In the genomic region with DNA sequence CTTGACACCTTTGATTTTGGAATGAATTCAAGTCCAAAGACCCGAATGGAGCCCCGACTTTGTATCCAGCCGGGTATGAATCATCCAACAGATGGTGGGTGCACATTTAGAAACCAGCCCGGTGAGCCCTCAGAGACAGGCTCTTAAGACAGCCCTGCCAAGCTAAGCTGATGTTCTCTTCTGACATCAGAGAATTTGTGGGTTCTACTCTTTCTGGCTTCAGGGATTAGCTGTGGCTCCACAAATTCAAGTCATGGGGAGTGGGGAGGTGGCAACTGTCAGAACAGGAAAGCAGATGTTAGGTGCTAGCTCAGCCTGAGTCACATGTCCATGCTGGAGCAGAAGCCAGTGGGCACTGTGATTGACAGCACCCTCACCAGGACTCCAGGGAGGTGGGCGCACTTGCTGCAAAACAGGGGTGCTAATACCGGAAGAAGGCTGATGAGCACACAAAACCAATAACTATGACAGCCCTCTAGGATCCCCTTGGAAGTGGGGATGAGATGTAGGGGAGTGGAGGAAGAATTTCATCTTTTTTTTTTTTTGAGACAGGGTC, we compare ENCODE assay signal across 22 cellular contexts. TPM values are rescaled to one million over a fixed set of nuclear protein-coding genes. Genes with fewer than 3 reads are reported as not detected.
A peak's percentile ranks its signal among the peaks of the same experiment; 100 is the strongest.
DNase-seq lines count a peak whose midpoint lies in the region; ATAC-seq, FAIRE-seq and TF ChIP-seq lines count a peak whose summit lies in the region.
"Had no signal": no experiment of that assay in that cellular context is flagged by ENCODE, and none has a peak within 500 bp of the region (broad histone marks: within the 10 kb centered on the region; RNA-seq: fewer than 3 reads in every experiment).

No MANE protein-coding gene starts in this region.

- no peak for DNase-seq in HTR-8/SVneo (ENCODE audit: insufficient read length, low spot score)
- DNase-seq in NCI-H2171 (lab: John Stamatoyannopoulos, UW): peak; percentile 32
- no peak for DNase-seq in K562 (ENCODE audit: extremely low read depth in 1 of 4, low spot score in 3 of 4)
- peak; percentile 88 for DNase-seq in myocyte (ENCODE audit: low read depth)
- no peak for DNase-seq in NCI-H2227 (lab: John Stamatoyannopoulos, UW; ENCODE audit: unreplicated experiment)
- no peak for DNase-seq in OCI-M1 (lab: John Stamatoyannopoulos, UW)
- no peak for DNase-seq in A172 (ENCODE audit: low spot score)
- no peak for DNase-seq in SKM-1 treated with dmso at 0.1 percent for 144 hours (lab: John Stamatoyannopoulos, UW; ENCODE audit: unreplicated experiment)
- DNase-seq: BE2C; CD4-positive, CD25-positive, alpha-beta regulatory T cell; COR-L47; DMS153; NCI-H1092 treated with DMSO at 0.1 percent for 48 hours; NCI-H1436 treated with DMSO at 0.1 percent for 48 hours; NCI-H1930; NCI-H345; NCI-H774; Right ventricle myocardium superior; SW 1271 had no signal

- TF ChIP-seq POLR2A in K562 (conservative IDR thresholded peaks at IDR 0.05): no peak

- H3K9me3 ChIP-seq in K562 (replicated peaks; ENCODE audit: control insufficient read depth, insufficient read depth, low read depth, low read length): no peaks in the 10 kb centered on the region

- CTCF ChIA-PET in K562 (lab: Yijun Ruan, JAX; ENCODE audit: low intra/inter-chr PET ratio): no interaction called here

- POLR2A ChIA-PET in K562 (lab: Yijun Ruan, JAX): interaction anchor here (0.6 kb wide), 1 partner anchor 178 kb away, joined by 3 read pairs; no protein-coding TSS in a partner anchor

- TF ChIP-seq EP300 in K562 (IDR thresholded peaks at IDR 0.05; ENCODE audit: low read length): no peak

- TF ChIP-seq CTCF in K562 (IDR thresholded peaks at IDR 0.05 in 2 of 3, conservative IDR thresholded peaks at IDR 0.05 in 1 of 3; ENCODE audit: insufficient read depth in 2 of 3, low read depth in 1 of 3, low read length in 3 of 3): no peak

- no peak overlapping the region for H3K9ac ChIP-seq in K562 (ENCODE audit: insufficient read depth in 1 of 2, low read depth in 2 of 2, low read length in 2 of 2)

- H3K4me3 ChIP-seq in K562: no peak overlapping the region
- H3K4me3 ChIP-seq: GM23338 had no signal

- in situ Hi-C loops in K562 (cut with MboI): no loop called here

- no peak for ATAC-seq in K562
- ATAC-seq: GM23338, HCT116 had no signal

- peaks cover 0 to 11% of the 10 kb centered on the region in 2 experiments; a peak in 2 of 5 replicates for H3K4me1 ChIP-seq in K562 (replicated peaks in 1 of 2; ENCODE audit: control insufficient read depth in 2 of 2, insufficient read depth in 2 of 2, low read length in 2 of 2)
- H3K4me1 ChIP-seq: BE2C had no signal

- intact Hi-C loops in K562 (cut with micrococcal nuclease): no loop called here

- no peaks in the 10 kb centered on the region for H3K36me3 ChIP-seq in K562 (ENCODE audit: control insufficient read depth, insufficient read depth, low read length)
- H3K36me3 ChIP-seq: BE2C had no signal

- H3K27ac ChIP-seq in K562 (ENCODE audit: extremely low read depth, low read depth, low read length): no peak overlapping the region

- H3K27me3 ChIP-seq in K562 (ENCODE audit: control insufficient read depth in 2 of 2, insufficient read depth in 2 of 2, low read length in 2 of 2): peaks cover 16 to 47% of the 10 kb centered on the region in 2 experiments; a peak in 4 of 5 replicates

- no peak overlapping the region for H3K4me2 ChIP-seq in K562 (ENCODE audit: insufficient read depth, low read length)
- H3K4me2 ChIP-seq: GM23338 had no signal

- FAIRE-seq in HTR-8/SVneo (lab: Jason Lieb, UNC): peak; percentile 20
- FAIRE-seq in K562 (lab: Jason Lieb, UNC): no peak
- FAIRE-seq: GM18507 had no signal

- H3K9me1 ChIP-seq in K562 (ENCODE audit: control insufficient read depth, insufficient read depth, low read length): no peaks in the 10 kb centered on the region

- H4K20me1 ChIP-seq in K562 (replicated peaks; ENCODE audit: control insufficient read depth, insufficient read depth, low read length): no peaks in the 10 kb centered on the region; the same call in 1 of the 2 replicates

- H3K79me2 ChIP-seq in K562 (ENCODE audit: control insufficient read depth, insufficient read depth, low read length): no peaks in the 10 kb centered on the region

- no peak overlapping the region for H2AFZ ChIP-seq in K562 (ENCODE audit: low read depth, low read length)
- H2AFZ ChIP-seq: GM23338 had no signal

- 3% methylated on average over 6 of the region's 6 CpGs for WGBS in K562 (ENCODE audit: insufficient coverage, low coverage, missing lambda C conversion rate)

- TF ChIP-seq RAD21 in K562 (CRISPR knock-in tag; conservative IDR thresholded peaks at IDR 0.05 in 1 of 2, IDR thresholded peaks at IDR 0.05 in 1 of 2): no peak

- BruUV-seq in K562 (replicated peaks; lab: Mats Ljungman, UMichigan): no TSS peak

RNA-seq across cellular contexts. Expression of a gene that starts 31.4 kb away (rescaled TPM):
- 16.9 and 49.3 TPM in 2 replicates for total RNA-seq in K562 (2011; cell fraction: chromatin; rRNA removed; ENCODE audit: low replicate concordance)
- 28.8 and 34.7 TPM in 2 replicates for total RNA-seq in K562 (2011; cell fraction: nucleolus; rRNA removed)
- 27.6 and 29.6 TPM in 2 replicates for total RNA-seq in K562 (2011; cell fraction: nucleoplasm; rRNA removed)
- total RNA-seq in K562 (2014; rRNA removed) (9.1 and 14.0 TPM in 2 replicates), K562 (2014; rRNA removed; fragmentation: Illumina TruSeq; extraction: Trizol) (2.0 and 2.4 TPM in 2 replicates), K562 (2015; rRNA removed; fragmentation: Illumina TruSeq; extraction: Trizol) (4.5 and 10.6 TPM in 2 replicates), K562 (2021) (8.9 and 9.5 TPM in 2 replicates), myocyte (21.4 and 26.0 TPM in 2 replicates)
- polyA plus RNA-seq in K562 (2011; rRNA removed) (3.8 and 8.4 TPM in 2 replicates), K562 (2014; fragmentation: Illumina TruSeq; extraction: Trizol) (4.3 and 6.5 TPM in 2 replicates), K562 (2014; fragmentation: Nextera tagmentation; extraction: Ambion mirVana) (1 to 10 TPM in 1 of 2 experiments, under 1 TPM in 1; 0.63 to 1.0 TPM), K562 (2014; rRNA removed) (7.3 and 8.0 TPM in 2 replicates)
- polyA plus RNA-seq in K562 (2011; cell fraction: cytosol; rRNA removed): 7.0 and 11.0 TPM in 2 replicates
- polyA plus RNA-seq in K562 (2011; cell fraction: nucleus; rRNA removed): 19.7 and 30.0 TPM in 2 replicates
- 6.2 and 10.6 TPM in 2 replicates for polyA plus RNA-seq in K562 (2012)
- polyA minus RNA-seq in K562 (2011; rRNA and poly(A)+ RNA removed): 6.2 and 7.9 TPM in 2 replicates
- polyA minus RNA-seq in K562 (2011; cell fraction: cytosol; rRNA and poly(A)+ RNA removed): 8.8 and 29.4 TPM in 2 replicates
- 9.4 and 10.1 TPM in 2 replicates for polyA minus RNA-seq in K562 (2011; cell fraction: nucleus; rRNA and poly(A)+ RNA removed)
- polyA plus RNA-seq in myocyte (2012): 27.3 TPM
- 49.0 and 51.0 TPM in 2 replicates for total RNA-seq in A172 (2014; rRNA removed; shearing (Covaris generic))

RNA-seq across cellular contexts. Expression of a gene that starts 40.3 kb away (rescaled TPM):
- 0.62 and 2.3 TPM in 2 replicates for total RNA-seq in K562 (2011; cell fraction: chromatin; rRNA removed; ENCODE audit: low replicate concordance)
- 0.79 and 2.2 TPM in 2 replicates for total RNA-seq in K562 (2011; cell fraction: nucleolus; rRNA removed)
- 0.44 and 1.2 TPM in 2 replicates for total RNA-seq in K562 (2011; cell fraction: nucleoplasm; rRNA removed)
- total RNA-seq in K562 (2014; rRNA removed): 0.32 TPM in 1 of 2 replicates, not detected in the other
- total RNA-seq in K562 (2014; rRNA removed; fragmentation: Illumina TruSeq; extraction: Trizol): 0.10 and 0.18 TPM in 2 replicates
- 0.14 and 0.23 TPM in 2 replicates for total RNA-seq in K562 (2015; rRNA removed; fragmentation: Illumina TruSeq; extraction: Trizol)
- 0.40 and 0.47 TPM in 2 replicates for total RNA-seq in K562 (2021)
- 0.22 and 1.1 TPM in 2 replicates for polyA plus RNA-seq in K562 (2011; rRNA removed)
- 1.3 and 3.2 TPM in 2 replicates for polyA plus RNA-seq in K562 (2011; cell fraction: cytosol; rRNA removed)
- polyA plus RNA-seq in K562 (2011; cell fraction: nucleus; rRNA removed): 1.1 and 1.2 TPM in 2 replicates
- 0.73 and 2.3 TPM in 2 replicates for polyA plus RNA-seq in K562 (2012)
- 2.1 and 2.6 TPM in 2 replicates for polyA plus RNA-seq in K562 (2014; fragmentation: Illumina TruSeq; extraction: Trizol)
- under 1 TPM; 0.59 to 0.81 TPM for polyA plus RNA-seq in K562 (2014; fragmentation: Nextera tagmentation; extraction: Ambion mirVana)
- 0.09 and 0.49 TPM in 2 replicates for polyA plus RNA-seq in K562 (2014; rRNA removed)
- polyA minus RNA-seq in K562 (2011; rRNA and poly(A)+ RNA removed): 0.32 and 0.60 TPM in 2 replicates
- 0.64 and 2.3 TPM in 2 replicates for polyA minus RNA-seq in K562 (2011; cell fraction: cytosol; rRNA and poly(A)+ RNA removed)
- 1.1 and 3.0 TPM in 2 replicates for polyA minus RNA-seq in K562 (2011; cell fraction: nucleus; rRNA and poly(A)+ RNA removed)
- total RNA-seq in myocyte: not detected in 2 replicates
- polyA plus RNA-seq in myocyte (2012): 0.58 TPM
- total RNA-seq in A172 (2014; rRNA removed; shearing (Covaris generic)): 5.2 and 6.6 TPM in 2 replicates
- total RNA-seq: CD4-positive, CD25-positive, alpha-beta regulatory T cell; Right ventricle myocardium superior had no signal
- polyA plus RNA-seq: CD4-positive, CD25-positive, alpha-beta regulatory T cell had no signal

RNA-seq across cellular contexts. Expression of a gene that starts 58.5 kb away (rescaled TPM):
- total RNA-seq in K562 (2011; cell fraction: chromatin; rRNA removed; ENCODE audit: low replicate concordance): 59.4 and 90.8 TPM in 2 replicates
- total RNA-seq in K562 (2011; cell fraction: nucleolus; rRNA removed): 82.5 and 90.0 TPM in 2 replicates
- 74.9 and 93.1 TPM in 2 replicates for total RNA-seq in K562 (2011; cell fraction: nucleoplasm; rRNA removed)
- total RNA-seq in K562 (2014; rRNA removed) (99.4 and 102 TPM in 2 replicates), K562 (2014; rRNA removed; fragmentation: Illumina TruSeq; extraction: Trizol) (122 and 142 TPM in 2 replicates), K562 (2015; rRNA removed; fragmentation: Illumina TruSeq; extraction: Trizol) (123 and 127 TPM in 2 replicates), K562 (2021) (96.3 and 98.2 TPM in 2 replicates), myocyte (51.6 and 63.9 TPM in 2 replicates)
- polyA plus RNA-seq in K562 (2011; rRNA removed) (127 and 146 TPM in 2 replicates), K562 (2014; fragmentation: Illumina TruSeq; extraction: Trizol) (103 and 105 TPM in 2 replicates), K562 (2014; fragmentation: Nextera tagmentation; extraction: Ambion mirVana) (100 to 1,000 TPM; 388 to 401 TPM), K562 (2014; rRNA removed) (138 and 143 TPM in 2 replicates)
- 138 and 159 TPM in 2 replicates for polyA plus RNA-seq in K562 (2011; cell fraction: cytosol; rRNA removed)
- 67.4 and 86.4 TPM in 2 replicates for polyA plus RNA-seq in K562 (2011; cell fraction: nucleus; rRNA removed)
- 72.3 and 119 TPM in 2 replicates for polyA plus RNA-seq in K562 (2012)
- 80.5 and 86.3 TPM in 2 replicates for polyA minus RNA-seq in K562 (2011; rRNA and poly(A)+ RNA removed)
- polyA minus RNA-seq in K562 (2011; cell fraction: cytosol; rRNA and poly(A)+ RNA removed): 18.6 and 40.0 TPM in 2 replicates
- 31.5 and 50.3 TPM in 2 replicates for polyA minus RNA-seq in K562 (2011; cell fraction: nucleus; rRNA and poly(A)+ RNA removed)
- polyA plus RNA-seq in myocyte (2012): 82.0 TPM
- 109 and 138 TPM in 2 replicates for total RNA-seq in A172 (2014; rRNA removed; shearing (Covaris generic))

RNA-seq across cellular contexts. Expression of a gene that starts 58.5 kb away (rescaled TPM):
- total RNA-seq in K562 (2011; cell fraction: chromatin; rRNA removed; ENCODE audit: low replicate concordance): 119 and 126 TPM in 2 replicates
- 73.0 and 74.5 TPM in 2 replicates for total RNA-seq in K562 (2011; cell fraction: nucleolus; rRNA removed)
- total RNA-seq in K562 (2011; cell fraction: nucleoplasm; rRNA removed): 64.3 and 82.1 TPM in 2 replicates
- 18.8 and 28.0 TPM in 2 replicates for total RNA-seq in K562 (2014; rRNA removed)
- 17.6 and 21.4 TPM in 2 replicates for total RNA-seq in K562 (2014; rRNA removed; fragmentation: Illumina TruSeq; extraction: Trizol)
- 16.6 and 17.6 TPM in 2 replicates for total RNA-seq in K562 (2015; rRNA removed; fragmentation: Illumina TruSeq; extraction: Trizol)
- total RNA-seq in K562 (2021): 16.8 and 20.1 TPM in 2 replicates
- 44.1 and 61.3 TPM in 2 replicates for polyA plus RNA-seq in K562 (2011; rRNA removed)
- polyA plus RNA-seq in K562 (2011; cell fraction: cytosol; rRNA removed): 15.3 and 28.4 TPM in 2 replicates
- 254 and 409 TPM in 2 replicates for polyA plus RNA-seq in K562 (2011; cell fraction: nucleus; rRNA removed)
- 42.1 and 48.1 TPM in 2 replicates for polyA plus RNA-seq in K562 (2012)
- 20.9 and 24.0 TPM in 2 replicates for polyA plus RNA-seq in K562 (2014; fragmentation: Illumina TruSeq; extraction: Trizol)
- 10 to 100 TPM; 14.6 to 27.4 TPM for polyA plus RNA-seq in K562 (2014; fragmentation: Nextera tagmentation; extraction: Ambion mirVana)
- polyA plus RNA-seq in K562 (2014; rRNA removed): 28.7 TPM in 2 replicates
- polyA minus RNA-seq in K562 (2011; rRNA and poly(A)+ RNA removed): 24.1 and 34.7 TPM in 2 replicates
- 7.2 and 9.6 TPM in 2 replicates for polyA minus RNA-seq in K562 (2011; cell fraction: cytosol; rRNA and poly(A)+ RNA removed)
- 28.1 and 57.5 TPM in 2 replicates for polyA minus RNA-seq in K562 (2011; cell fraction: nucleus; rRNA and poly(A)+ RNA removed)
- 0.62 and 0.68 TPM in 2 replicates for total RNA-seq in myocyte
- polyA plus RNA-seq in myocyte (2012): 0.88 TPM
- 12.8 and 15.8 TPM in 2 replicates for total RNA-seq in A172 (2014; rRNA removed; shearing (Covaris generic))
- total RNA-seq: Right ventricle myocardium superior had no signal

Comparison
In these comparisons a context has a peak if more than half of its experiments do, and no peak if none do; other contexts are left out.
1. DNase-seq: peak in NCI-H2171 (single experiment) and myocyte (single experiment); none in HTR-8/SVneo (single experiment), K562 (0 of 4), NCI-H2227 (single experiment), OCI-M1 (single experiment), A172 (single experiment) and SKM-1 treated with dmso at 0.1 percent for 144 hours (single experiment).